ENCODE assay signal across 1 cellular context in the genomic region with DNA sequence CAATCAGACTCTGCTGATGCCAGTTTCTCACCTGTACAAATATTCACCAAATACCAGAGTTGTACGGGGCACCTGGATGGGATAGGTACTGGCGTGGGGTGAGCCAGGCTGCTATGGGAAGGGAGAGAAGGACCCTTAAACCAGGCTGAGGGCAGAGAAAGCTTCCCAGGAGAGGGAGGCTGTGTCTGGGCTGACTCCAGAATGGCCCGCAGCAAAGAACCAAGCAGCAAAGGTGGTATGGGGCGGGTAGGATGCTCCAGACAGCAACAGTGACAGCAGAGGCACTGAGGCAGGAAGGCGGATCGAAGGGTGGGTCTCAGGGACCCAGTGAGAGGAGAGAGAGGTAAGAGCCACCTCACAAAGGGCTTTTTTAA.
A peak's percentile ranks its signal among the peaks of the same experiment; 100 is the strongest.
TF ChIP-seq lines count a peak whose summit lies in the region.

No MANE protein-coding gene starts in this region.

TF ChIP-seq in HepG2, 621 proteins besides CTCF, POLR2A, EP300 and RAD21 (continued from another document):
- no peak for TF ChIP-seq ZHX2 (IDR thresholded peaks at IDR 0.05; ENCODE audit: low read depth)
- no peak for TF ChIP-seq ZHX2 (CRISPR knock-in tag; IDR thresholded peaks at IDR 0.05; ENCODE audit: borderline replicate concordance)
- TF ChIP-seq MAFK (conservative IDR thresholded peaks at IDR 0.05 in 1 of 2, IDR thresholded peaks at IDR 0.05 in 1 of 2; ENCODE audit: low read length in 2 of 2) = no peak
- TF ChIP-seq NR1H2 (CRISPR knock-in tag; IDR thresholded peaks at IDR 0.05; ENCODE audit: borderline replicate concordance, low read depth) = no peak
- 0 out of 2 replicates have a peak, but pooled peaks have one; percentile 19 for TF ChIP-seq ZNF782 (CRISPR knock-in tag; IDR thresholded peaks at IDR 0.05; ENCODE audit: borderline replicate concordance)
- no peak for TF ChIP-seq MLLT10 (CRISPR knock-in tag; IDR thresholded peaks at IDR 0.05)
- TF ChIP-seq, protein P1, sequence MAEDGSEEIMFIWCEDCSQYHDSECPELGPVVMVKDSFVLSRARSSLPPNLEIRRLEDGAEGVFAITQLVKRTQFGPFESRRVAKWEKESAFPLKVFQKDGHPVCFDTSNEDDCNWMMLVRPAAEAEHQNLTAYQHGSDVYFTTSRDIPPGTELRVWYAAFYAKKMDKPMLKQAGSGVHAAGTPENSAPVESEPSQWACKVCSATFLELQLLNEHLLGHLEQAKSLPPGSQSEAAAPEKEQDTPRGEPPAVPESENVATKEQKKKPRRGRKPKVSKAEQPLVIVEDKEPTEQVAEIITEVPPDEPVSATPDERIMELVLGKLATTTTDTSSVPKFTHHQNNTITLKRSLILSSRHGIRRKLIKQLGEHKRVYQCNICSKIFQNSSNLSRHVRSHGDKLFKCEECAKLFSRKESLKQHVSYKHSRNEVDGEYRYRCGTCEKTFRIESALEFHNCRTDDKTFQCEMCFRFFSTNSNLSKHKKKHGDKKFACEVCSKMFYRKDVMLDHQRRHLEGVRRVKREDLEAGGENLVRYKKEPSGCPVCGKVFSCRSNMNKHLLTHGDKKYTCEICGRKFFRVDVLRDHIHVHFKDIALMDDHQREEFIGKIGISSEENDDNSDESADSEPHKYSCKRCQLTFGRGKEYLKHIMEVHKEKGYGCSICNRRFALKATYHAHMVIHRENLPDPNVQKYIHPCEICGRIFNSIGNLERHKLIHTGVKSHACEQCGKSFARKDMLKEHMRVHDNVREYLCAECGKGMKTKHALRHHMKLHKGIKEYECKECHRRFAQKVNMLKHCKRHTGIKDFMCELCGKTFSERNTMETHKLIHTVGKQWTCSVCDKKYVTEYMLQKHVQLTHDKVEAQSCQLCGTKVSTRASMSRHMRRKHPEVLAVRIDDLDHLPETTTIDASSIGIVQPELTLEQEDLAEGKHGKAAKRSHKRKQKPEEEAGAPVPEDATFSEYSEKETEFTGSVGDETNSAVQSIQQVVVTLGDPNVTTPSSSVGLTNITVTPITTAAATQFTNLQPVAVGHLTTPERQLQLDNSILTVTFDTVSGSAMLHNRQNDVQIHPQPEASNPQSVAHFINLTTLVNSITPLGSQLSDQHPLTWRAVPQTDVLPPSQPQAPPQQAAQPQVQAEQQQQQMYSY (CRISPR knock-in tag; IDR thresholded peaks at IDR 0.05) = no peak
- TF ChIP-seq NFYB (CRISPR knock-in tag; IDR thresholded peaks at IDR 0.05) = 0 out of 2 replicates have a peak, but pooled peaks have one; percentile 0
- TF ChIP-seq NR0B2 (CRISPR knock-in tag; IDR thresholded peaks at IDR 0.05) = no peak
- TF ChIP-seq, protein P2, sequence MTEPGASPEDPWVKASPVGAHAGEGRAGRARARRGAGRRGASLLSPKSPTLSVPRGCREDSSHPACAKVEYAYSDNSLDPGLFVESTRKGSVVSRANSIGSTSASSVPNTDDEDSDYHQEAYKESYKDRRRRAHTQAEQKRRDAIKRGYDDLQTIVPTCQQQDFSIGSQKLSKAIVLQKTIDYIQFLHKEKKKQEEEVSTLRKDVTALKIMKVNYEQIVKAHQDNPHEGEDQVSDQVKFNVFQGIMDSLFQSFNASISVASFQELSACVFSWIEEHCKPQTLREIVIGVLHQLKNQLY (CRISPR knock-in tag; IDR thresholded peaks at IDR 0.05) = 0 out of 2 replicates have a peak, but pooled peaks have one; percentile 1
- TF ChIP-seq ARNTL (CRISPR knock-in tag; IDR thresholded peaks at IDR 0.05) = no peak
- no peak for TF ChIP-seq PHF5A (CRISPR knock-in tag; IDR thresholded peaks at IDR 0.05; ENCODE audit: low read depth, unreplicated experiment)
- TF ChIP-seq PPARG (CRISPR knock-in tag; conservative IDR thresholded peaks at IDR 0.05) = no peak
- TF ChIP-seq ZEB1 (IDR thresholded peaks at IDR 0.05; ENCODE audit: insufficient replicate concordance, low read depth) = no peak
- no peak for TF ChIP-seq ZNF766 (CRISPR knock-in tag; IDR thresholded peaks at IDR 0.05; ENCODE audit: borderline replicate concordance)
- no peak for TF ChIP-seq HOXD1 (CRISPR knock-in tag; IDR thresholded peaks at IDR 0.05)
TF ChIP-seq in HepG2: peak in this region for 5.
